15 cellular contexts compared by ENCODE assay signal in genomic region chr12:4293299-4293941, GRCh38. TPM values are rescaled to one million over a fixed set of nuclear protein-coding genes. Genes with fewer than 3 reads are reported as not detected.
DNase-seq lines count a peak whose midpoint lies in the region; ATAC-seq and TF ChIP-seq lines count a peak whose summit lies in the region.
"Had no signal": no experiment of that assay in that cellular context is flagged by ENCODE, and none has a peak within 500 bp of the region (broad histone marks: within the 10 kb centered on the region; RNA-seq: fewer than 3 reads in every experiment).

No MANE protein-coding gene starts in this region.

- H3K4me1 Mint-ChIP-seq in activated naive CD4-positive, alpha-beta T cell treated with anti-CD3 and anti-CD28 coated beads, Interleukin-2, amount 50 U/mL, for 24 hours = peaks cover 77% of the 10 kb centered on the region

- no peak for TF ChIP-seq EP300 in stomach (IDR thresholded peaks at IDR 0.05)

- TF ChIP-seq POLR2A in stomach (IDR thresholded peaks at IDR 0.05) = no peak

- intact Hi-C loops in mucosa of descending colon (cut with DNase I, micrococcal nuclease) = no loop called here
- intact Hi-C loops in stomach (cut with DNase I; ENCODE audit: low total_unique reads) = no loop called here

- ATAC-seq in mucosa of descending colon (peak; percentile 9), esophagus mucosa (no peak)
- ATAC-seq: gastrocnemius medialis had no signal

- H3K4me3 Mint-ChIP-seq in activated naive CD4-positive, alpha-beta T cell treated with anti-CD3 and anti-CD28 coated beads, Interleukin-2, amount 50 U/mL, for 24 hours = peak overlapping the region; percentile 85

- H3K4me3 ChIP-seq in mucosa of descending colon (no peak overlapping the region), stomach (no peak overlapping the region), BE2C (ENCODE audit: low read depth, low read length) (no peak overlapping the region)
- H3K4me3 ChIP-seq: gastrocnemius medialis, upper lobe of left lung had no signal

- H3K27me3 ChIP-seq in stomach (no peaks in the 10 kb centered on the region), BE2C (peaks cover 99% of the 10 kb centered on the region)
- H3K27me3 ChIP-seq: breast epithelium, upper lobe of left lung had no signal

- DNase-seq in activated T-cell treated with anti-CD3 and anti-CD28 coated beads for 24 hours (ENCODE audit: low read depth) (peak; percentile 41), activated T-cell treated with anti-CD3 and anti-CD28 coated beads for 4 hours (no peak), mucosa of descending colon (no peak), stomach (no peak), BE2C (no peak), LoVo (ENCODE audit: low spot score) (no peak)
- DNase-seq: gastrocnemius medialis, GDM1, mesendoderm, NCI-H1417 treated with DMSO at 0.1 percent for 48 hours, OCI-M1, upper lobe of left lung had no signal

- H3K27ac ChIP-seq in stomach = peak overlapping the region in 3 of 5 donors; percentile 14 to 66 (median 65)
- H3K27ac ChIP-seq: gastrocnemius medialis, upper lobe of left lung had no signal

- no peaks in the 10 kb centered on the region for H3K27me3 Mint-ChIP-seq in activated naive CD4-positive, alpha-beta T cell treated with anti-CD3 and anti-CD28 coated beads, Interleukin-2, amount 50 U/mL, for 24 hours

- H3K4me1 ChIP-seq in mucosa of descending colon (ENCODE audit: low read depth) (peaks cover 2% of the 10 kb centered on the region), stomach (peaks cover 4 to 57% (median 30%) of the 10 kb centered on the region in 4 donors), BE2C (no peaks in the 10 kb centered on the region)
- H3K4me1 ChIP-seq: breast epithelium, gastrocnemius medialis had no signal

- no peaks in the 10 kb centered on the region for H3K36me3 ChIP-seq in mucosa of descending colon (ENCODE audit: low read depth)
- peaks cover 0 to 48% (median 37%) of the 10 kb centered on the region in 4 donors for H3K36me3 ChIP-seq in stomach
- H3K36me3 ChIP-seq in BE2C = no peaks in the 10 kb centered on the region
- H3K36me3 ChIP-seq: breast epithelium, gastrocnemius medialis had no signal

- H3K9me3 ChIP-seq in mucosa of descending colon (no peaks in the 10 kb centered on the region), stomach (no peaks in the 10 kb centered on the region), BE2C (no peaks in the 10 kb centered on the region)
- H3K9me3 ChIP-seq: breast epithelium, gastrocnemius medialis, upper lobe of left lung had no signal

- no peaks in the 10 kb centered on the region for H3K9me3 Mint-ChIP-seq in activated naive CD4-positive, alpha-beta T cell treated with anti-CD3 and anti-CD28 coated beads, Interleukin-2, amount 50 U/mL, for 24 hours

- H3K27ac Mint-ChIP-seq in activated naive CD4-positive, alpha-beta T cell treated with anti-CD3 and anti-CD28 coated beads, Interleukin-2, amount 50 U/mL, for 24 hours = peak overlapping the region; percentile 98

- H3K36me3 Mint-ChIP-seq in activated naive CD4-positive, alpha-beta T cell treated with anti-CD3 and anti-CD28 coated beads, Interleukin-2, amount 50 U/mL, for 24 hours = peaks cover 24% of the 10 kb centered on the region

- WGBS in stomach, 5 donors = 72 to 82% (median 79%) methylated on average over 14 of the region's 14 CpGs

- TF ChIP-seq CTCF in mucosa of descending colon (IDR thresholded peaks at IDR 0.05) = no peak
- TF ChIP-seq CTCF in stomach (IDR thresholded peaks at IDR 0.05) = no peak
- no peak for TF ChIP-seq CTCF in BE2C (IDR thresholded peaks at IDR 0.05; ENCODE audit: low read depth, low read length)

RNA-seq across cellular contexts. Expression of gene CCND2, which starts 19.9 kb away (rescaled TPM):
- total RNA-seq in mucosa of descending colon = 100 to 1,000 TPM; 105 to 236 (median 130) TPM
- 10 to 100 TPM; 27.4 to 89.0 (median 49.1) TPM for total RNA-seq in stomach
- 1 to 10 TPM; 5.5 to 8.3 (median 7.0) TPM for polyA plus RNA-seq in stomach
- not detected for polyA plus RNA-seq in BE2C (2012; ENCODE audit: insufficient read depth, insufficient read length, low read depth)
- 48.9 TPM for total RNA-seq in esophagus mucosa

RNA-seq across cellular contexts. Expression of gene TIGAR, which starts 27.6 kb away (rescaled TPM):
- total RNA-seq in mucosa of descending colon (10 to 100 TPM; 11.4 to 17.0 (median 11.6) TPM), stomach (100 to 1,000 TPM in 1 of 5 donors, 1 to 10 TPM in 2, under 1 TPM in 1, not detected in 1; 0.45 to 149 (median 5.1) TPM), esophagus mucosa (6.1 TPM)
- polyA plus RNA-seq in stomach = 1 to 10 TPM; 2.1 to 9.2 (median 5.5) TPM
- polyA plus RNA-seq in BE2C (2012; ENCODE audit: insufficient read depth, insufficient read length, low read depth) = 9.6 TPM
